ENCODE assay signal across 21 cellular contexts in the genomic region with DNA sequence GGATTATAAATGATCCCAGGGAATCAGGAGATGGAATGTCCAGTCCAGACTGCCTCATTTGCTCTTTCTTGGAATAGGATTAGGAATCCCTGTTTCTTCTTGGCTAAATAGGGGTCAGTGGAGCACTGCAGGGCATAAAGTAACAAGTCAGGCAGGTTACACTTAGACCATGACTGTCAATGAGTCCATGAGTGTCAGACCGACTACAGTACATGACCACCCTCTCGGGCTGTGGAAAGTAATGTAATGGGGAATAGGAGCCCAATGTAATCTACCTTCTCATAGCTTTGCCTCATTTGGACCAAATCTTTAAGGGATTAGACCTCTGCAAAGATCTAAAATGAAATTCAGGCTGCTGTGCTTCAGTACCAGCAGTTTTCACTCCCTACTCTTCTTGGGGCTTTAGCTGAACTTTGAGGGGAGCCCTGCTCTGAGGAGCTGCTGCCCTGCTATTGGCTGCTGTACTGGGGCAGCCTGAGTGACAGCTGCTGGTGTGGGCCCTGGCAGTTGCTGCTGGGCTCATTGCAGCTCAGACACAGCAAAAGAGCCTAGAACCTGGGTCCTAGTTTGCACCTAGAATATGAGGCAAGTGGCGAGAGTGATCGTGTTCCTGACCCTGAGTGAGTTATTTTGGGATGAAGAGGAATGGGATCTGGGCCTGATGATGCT.
DNase-seq lines count a peak whose midpoint lies in the region; ATAC-seq and TF ChIP-seq lines count a peak whose summit lies in the region.
"Had no signal": no experiment of that assay in that cellular context is flagged by ENCODE, and none has a peak within 500 bp of the region (broad histone marks: within the 10 kb centered on the region; RNA-seq: fewer than 3 reads in every experiment).

No MANE protein-coding gene starts in this region.

- no peak for DNase-seq in activated T-cell treated with anti-CD3 and anti-CD28 coated beads, Interleukin-2, amount 50 U/mL, for 24 hours
- no peak for DNase-seq in activated T-cell treated with anti-CD3 and anti-CD28 coated beads, Interleukin-2, amount 50 U/mL, for 1 hour
- peak in 1 of 5 donors; percentile 34 for DNase-seq in CD8-positive, alpha-beta memory T cell
- peak; percentile 33 for DNase-seq in activated CD8-positive, alpha-beta T cell treated with anti-CD3 and anti-CD28 coated beads for 36 hours
- peak in 3 of 10 donors; percentile 29 to 64 (median 39) for DNase-seq in naive thymus-derived CD8-positive, alpha-beta T cell
- DNase-seq in activated gamma-delta T cell (lab: John Stamatoyannopoulos, UW) (no peak), NCI-H345 treated with DMSO at 0.1 percent for 48 hours (lab: John Stamatoyannopoulos, UW; ENCODE audit: unreplicated experiment) (no peak)
- no peak for DNase-seq in effector CD8-positive, alpha-beta T cell (lab: John Stamatoyannopoulos, UW)
- DNase-seq: ACHN; amygdala; endodermal cell; left ventricle myocardium inferior; naive B cell; NCI-H510A treated with DMSO at 0.1 percent for 48 hours; SHP77; small intestine; stimulated activated CD4-positive, alpha-beta T cell treated with anti-CD3 and anti-CD28 coated beads, Interleukin-1b, Interleukin-23, amount 100 ng/mL, for 48 hours had no signal

- no peaks in the 10 kb centered on the region for H3K9me3 Mint-ChIP-seq in activated T-cell treated with anti-CD3 and anti-CD28 coated beads, Interleukin-2, amount 50 U/mL, for 24 hours
- no peaks in the 10 kb centered on the region for H3K9me3 Mint-ChIP-seq in CD8-positive, alpha-beta memory T cell
- no peaks in the 10 kb centered on the region for H3K9me3 Mint-ChIP-seq in activated CD8-positive, alpha-beta T cell treated with anti-CD3 and anti-CD28 coated beads for 36 hours
- no peaks in the 10 kb centered on the region for H3K9me3 Mint-ChIP-seq in naive thymus-derived CD8-positive, alpha-beta T cell

- no peaks in the 10 kb centered on the region for H3K27me3 ChIP-seq in CD8-positive, alpha-beta memory T cell (ENCODE audit: insufficient read depth, low read length, poor library complexity, severe bottlenecking)
- H3K27me3 ChIP-seq: BLaER1 treated with 17β-estradiol and CSF1 and Interleukin-3, amounts not matched to agents 10 nM and 100 nM had no signal

- H3K4me3 ChIP-seq in CD8-positive, alpha-beta memory T cell (ENCODE audit: low read length) = no peak overlapping the region
- H3K4me3 ChIP-seq: BLaER1 treated with 17β-estradiol and CSF1 and Interleukin-3, amounts not matched to agents 10 nM and 100 nM; breast epithelium; coronary artery; left ventricle myocardium inferior had no signal

- POLR2A ChIA-PET in CD8-positive, alpha-beta memory T cell (lab: Charles Lee) = interaction anchor here (1.0 to 1.2 kb wide), 3 partner anchors 32 to 835 kb away, joined by 3 to 4 read pairs (median 3); no protein-coding TSS in a partner anchor
- POLR2A ChIA-PET in activated CD8-positive, alpha-beta T cell treated with anti-CD3 and anti-CD28 coated beads for 36 hours (lab: Charles Lee) = interaction anchor here (1.1 to 1.2 kb wide), 2 partner anchors 8 to 832 kb away, joined by 3 read pairs; no protein-coding TSS in a partner anchor
- POLR2A ChIA-PET in naive thymus-derived CD8-positive, alpha-beta T cell (lab: Charles Lee) = interaction anchor here (0.7 to 2.6 kb wide), 4 partner anchors 11 to 835 kb away, joined by 3 to 11 read pairs (median 6); no protein-coding TSS in a partner anchor

- peak overlapping the region; percentile 70 for H3K4me3 Mint-ChIP-seq in activated T-cell treated with anti-CD3 and anti-CD28 coated beads, Interleukin-2, amount 50 U/mL, for 24 hours
- peak overlapping the region; percentile 62 to 89 (median 84) for H3K4me3 Mint-ChIP-seq in CD8-positive, alpha-beta memory T cell
- peak overlapping the region; percentile 62 for H3K4me3 Mint-ChIP-seq in activated CD8-positive, alpha-beta T cell treated with anti-CD3 and anti-CD28 coated beads for 36 hours
- peak overlapping the region; percentile 55 to 92 (median 70) for H3K4me3 Mint-ChIP-seq in naive thymus-derived CD8-positive, alpha-beta T cell
- H3K4me3 Mint-ChIP-seq: endodermal cell, naive B cell had no signal

- H3K9me3 ChIP-seq in CD8-positive, alpha-beta memory T cell (ENCODE audit: low read length) = no peaks in the 10 kb centered on the region
- H3K9me3 ChIP-seq: BLaER1 treated with 17β-estradiol and CSF1 and Interleukin-3, amounts not matched to agents 10 nM and 100 nM; breast epithelium; left ventricle myocardium inferior had no signal

- H3K36me3 Mint-ChIP-seq in activated T-cell treated with anti-CD3 and anti-CD28 coated beads, Interleukin-2, amount 50 U/mL, for 24 hours (ENCODE audit: low read depth) = no peaks in the 10 kb centered on the region
- no peaks in the 10 kb centered on the region for H3K36me3 Mint-ChIP-seq in CD8-positive, alpha-beta memory T cell
- peaks cover 6% of the 10 kb centered on the region for H3K36me3 Mint-ChIP-seq in activated CD8-positive, alpha-beta T cell treated with anti-CD3 and anti-CD28 coated beads for 36 hours (ENCODE audit: low read depth)
- peaks cover 0 to 3% (median 0%) of the 10 kb centered on the region in 3 donors for H3K36me3 Mint-ChIP-seq in naive thymus-derived CD8-positive, alpha-beta T cell
- H3K36me3 Mint-ChIP-seq: naive B cell had no signal

- ATAC-seq in activated CD8-positive, alpha-beta T cell treated with anti-CD3 and anti-CD28 coated beads for 36 hours = peak; percentile 76
- ATAC-seq in naive thymus-derived CD8-positive, alpha-beta T cell = peak; percentile 85 to 87

- no peak for TF ChIP-seq CTCF in activated CD8-positive, alpha-beta T cell treated with anti-CD3 and anti-CD28 coated beads for 36 hours (IDR thresholded peaks at IDR 0.05)

- intact Hi-C loops in activated CD8-positive, alpha-beta T cell treated with anti-CD3 and anti-CD28 coated beads for 36 hours (cut with micrococcal nuclease) = no loop called here

- CTCF ChIA-PET in CD8-positive, alpha-beta memory T cell (lab: Charles Lee) = interaction anchor here (1.0 to 2.9 kb wide), 6 partner anchors 10 to 834 kb away, joined by 3 to 7 read pairs (median 6); no protein-coding TSS in a partner anchor
- CTCF ChIA-PET in activated CD8-positive, alpha-beta T cell treated with anti-CD3 and anti-CD28 coated beads for 36 hours (lab: Charles Lee) = interaction anchor here (1.0 to 3.0 kb wide), 5 partner anchors 13 to 89 kb away, joined by 3 to 32 read pairs (median 25); no protein-coding TSS in a partner anchor

- H3K36me3 ChIP-seq in CD8-positive, alpha-beta memory T cell (ENCODE audit: insufficient read depth, low read length) = no peaks in the 10 kb centered on the region
- H3K36me3 ChIP-seq: BLaER1 treated with 17β-estradiol and CSF1 and Interleukin-3, amounts not matched to agents 10 nM and 100 nM; breast epithelium; left ventricle myocardium inferior had no signal

- H3K27me3 Mint-ChIP-seq in activated T-cell treated with anti-CD3 and anti-CD28 coated beads, Interleukin-2, amount 50 U/mL, for 24 hours = peaks cover 66% of the 10 kb centered on the region
- H3K27me3 Mint-ChIP-seq in CD8-positive, alpha-beta memory T cell = peaks cover 18 to 48% of the 10 kb centered on the region in 2 donors
- peaks cover 31% of the 10 kb centered on the region for H3K27me3 Mint-ChIP-seq in activated CD8-positive, alpha-beta T cell treated with anti-CD3 and anti-CD28 coated beads for 36 hours
- H3K27me3 Mint-ChIP-seq in naive thymus-derived CD8-positive, alpha-beta T cell = peaks cover 26 to 63% (median 42%) of the 10 kb centered on the region in 5 donors

- H3K27ac Mint-ChIP-seq in activated T-cell treated with anti-CD3 and anti-CD28 coated beads, Interleukin-2, amount 50 U/mL, for 24 hours = peak overlapping the region; percentile 42
- H3K27ac Mint-ChIP-seq in CD8-positive, alpha-beta memory T cell = peak overlapping the region in 7 of 8 donors; percentile 17 to 97 (median 37)
- H3K27ac Mint-ChIP-seq in activated CD8-positive, alpha-beta T cell treated with anti-CD3 and anti-CD28 coated beads for 36 hours = peak overlapping the region; percentile 47
- peak overlapping the region in 9 of 10 donors; percentile 19 to 91 (median 67) for H3K27ac Mint-ChIP-seq in naive thymus-derived CD8-positive, alpha-beta T cell
- H3K27ac Mint-ChIP-seq: endodermal cell, naive B cell had no signal

- peaks cover 8% of the 10 kb centered on the region for H3K4me1 Mint-ChIP-seq in activated T-cell treated with anti-CD3 and anti-CD28 coated beads, Interleukin-2, amount 50 U/mL, for 24 hours (ENCODE audit: low read depth)
- H3K4me1 Mint-ChIP-seq in CD8-positive, alpha-beta memory T cell = peaks cover 6 to 12% (median 10%) of the 10 kb centered on the region in 3 donors
- peaks cover 7% of the 10 kb centered on the region for H3K4me1 Mint-ChIP-seq in activated CD8-positive, alpha-beta T cell treated with anti-CD3 and anti-CD28 coated beads for 36 hours (ENCODE audit: low read depth)
- H3K4me1 Mint-ChIP-seq in naive thymus-derived CD8-positive, alpha-beta T cell = peaks cover 6 to 12% (median 8%) of the 10 kb centered on the region in 4 donors
- H3K4me1 Mint-ChIP-seq: endodermal cell had no signal

- no peak overlapping the region for H3K27ac ChIP-seq in CD8-positive, alpha-beta memory T cell (ENCODE audit: low read depth, low read length)
- H3K27ac ChIP-seq: BLaER1 treated with 17β-estradiol and CSF1 and Interleukin-3, amounts not matched to agents 10 nM and 100 nM; breast epithelium; coronary artery; KMS-11; left ventricle myocardium inferior had no signal

- H3K4me1 ChIP-seq in CD8-positive, alpha-beta memory T cell (ENCODE audit: insufficient read depth, low read length) = no peaks in the 10 kb centered on the region
- H3K4me1 ChIP-seq: BLaER1 treated with 17β-estradiol and CSF1 and Interleukin-3, amounts not matched to agents 10 nM and 100 nM; breast epithelium; left ventricle myocardium inferior had no signal
